In the genomic region with DNA sequence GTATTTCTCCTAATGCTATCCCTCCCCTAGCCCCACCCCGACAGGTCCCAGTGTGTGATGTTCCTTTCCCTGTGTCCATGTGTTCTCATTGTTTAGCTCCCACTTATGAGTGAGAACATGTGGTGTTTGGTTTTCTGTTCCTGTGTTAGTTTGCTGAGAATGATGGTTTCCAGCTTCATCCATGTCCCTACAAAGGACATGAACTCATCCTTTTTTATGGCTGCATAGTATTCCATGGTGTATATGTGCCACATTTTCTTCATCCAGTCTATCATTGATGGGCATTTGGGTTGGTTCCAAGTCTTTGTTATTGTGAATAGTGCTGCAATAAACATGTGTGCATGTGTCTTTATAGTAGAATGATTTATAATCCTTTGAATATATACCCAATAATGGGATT, we compare ENCODE assay signal across 17 cellular contexts. TPM values are rescaled to one million over a fixed set of nuclear protein-coding genes. Genes with fewer than 3 reads are reported as not detected.
"Had no signal": no experiment of that assay in that cellular context is flagged by ENCODE, and none has a peak within 500 bp of the region (broad histone marks: within the 10 kb centered on the region; RNA-seq: fewer than 3 reads in every experiment).

No MANE protein-coding gene starts in this region.

RNA-seq across cellular contexts. Expression of gene ANGPTL3, which starts 13.3 kb away (rescaled TPM):
- total RNA-seq: activated naive CD4-positive, alpha-beta T cell treated with anti-CD3 and anti-CD28 coated beads for 36 hours; activated naive CD4-positive, alpha-beta T cell treated with anti-CD3 and anti-CD28 coated beads, Interleukin-2, amount 50 U/mL, for 72 hours; activated naive CD8-positive, alpha-beta T cell treated with anti-CD3 and anti-CD28 coated beads for 36 hours; activated naive CD8-positive, alpha-beta T cell treated with anti-CD3 and anti-CD28 coated beads, Interleukin-2, amount 10 ng/mL, durations not matched to agents 7 days and 5 days; activated T-cell treated with anti-CD3 and anti-CD28 coated beads, Interleukin-2, amount 50 U/mL, for 4 hours; activated T-cell treated with anti-CD3 and anti-CD28 coated beads, Interleukin-2, amount 50 U/mL, for 72 hours; activated T-helper 1 cell treated with anti-CD3 and anti-CD28 coated beads, Interleukin-12 subunit alpha, Interleukin-12 subunit beta, Interleukin-2, Interleukin-4 antibody, amounts not matched to agents 30 ng/mL and 10 ng/mL and 1 ng/mL, durations not matched to agents 14 hours and 24 hours and 36 hours; activated T-helper 17 cell treated with anti-CD3 and anti-CD28 coated beads, Interleukin-2, amount 50 U/mL, for 72 hours; activated T-helper 2 cell treated with anti-CD3 and anti-CD28 coated beads, Interferon-gamma antibody, Interleukin-2, Interleukin-4, amounts not matched to agents 10 μg/mL and 5 μg/mL and 100 μg/mL, durations not matched to agents 14 hours and 24 hours and 36 hours; aorta; ascending aorta; astrocyte; breast epithelium; bronchial epithelial cell; cardiac muscle cell; cardiac septum; cerebellum had no signal
